9 cellular contexts compared by ENCODE assay signal in genomic region chr11:44619931-44620725, GRCh38. TPM values are rescaled to one million over a fixed set of nuclear protein-coding genes. Genes with fewer than 3 reads are reported as not detected.
DNase-seq lines count a peak whose midpoint lies in the region; ATAC-seq and TF ChIP-seq lines count a peak whose summit lies in the region.
"Had no signal": no experiment of that assay in that cellular context is flagged by ENCODE, and none has a peak within 500 bp of the region (broad histone marks: within the 10 kb centered on the region; RNA-seq: fewer than 3 reads in every experiment).

No MANE protein-coding gene starts in this region.

- no peak for TF ChIP-seq POLR2A in lower leg skin (IDR thresholded peaks at IDR 0.05)

- no peak overlapping the region for H3K4me3 ChIP-seq in lower leg skin (ENCODE audit: low read depth, poor library complexity, severe bottlenecking)
- no peak overlapping the region for H3K4me3 ChIP-seq in effector memory CD4-positive, alpha-beta T cell (ENCODE audit: insufficient read depth, low read depth, low read length, poor library complexity, severe bottlenecking)

- no peak overlapping the region for H3K27ac Mint-ChIP-seq in activated naive CD8-positive, alpha-beta T cell treated with anti-CD3 and anti-CD28 coated beads, Interleukin-2, amount 50 U/mL, for 24 hours
- H3K27ac Mint-ChIP-seq in type B pancreatic cell: no peak overlapping the region
- H3K27ac Mint-ChIP-seq: stimulated activated effector memory CD8-positive, alpha-beta T cell treated with anti-CD3 and anti-CD28 coated beads, Interleukin-12 subunit alpha, Interleukin-12 subunit beta, amount 100 ng/mL, for 72 hours had no signal

- H3K4me1 Mint-ChIP-seq in activated naive CD8-positive, alpha-beta T cell treated with anti-CD3 and anti-CD28 coated beads, Interleukin-2, amount 50 U/mL, for 24 hours: peaks cover 45% of the 10 kb centered on the region
- H3K4me1 Mint-ChIP-seq in type B pancreatic cell (ENCODE audit: unreplicated experiment): peaks cover 16% of the 10 kb centered on the region

- peaks cover 40% of the 10 kb centered on the region for H3K36me3 ChIP-seq in effector memory CD4-positive, alpha-beta T cell (ENCODE audit: control insufficient read depth, insufficient read depth, low read length)

- no peaks in the 10 kb centered on the region for H3K9me3 Mint-ChIP-seq in activated naive CD8-positive, alpha-beta T cell treated with anti-CD3 and anti-CD28 coated beads, Interleukin-2, amount 50 U/mL, for 24 hours
- H3K9me3 Mint-ChIP-seq in type B pancreatic cell: no peaks in the 10 kb centered on the region
- H3K9me3 Mint-ChIP-seq: stimulated activated effector memory CD8-positive, alpha-beta T cell treated with anti-CD3 and anti-CD28 coated beads, Interleukin-12 subunit alpha, Interleukin-12 subunit beta, amount 100 ng/mL, for 72 hours had no signal

- 91 to 93% methylated on average over 9 of the region's 9 CpGs for WGBS in lower leg skin, 2 donors

- no peak for TF ChIP-seq CTCF in lower leg skin (IDR thresholded peaks at IDR 0.05)
- TF ChIP-seq CTCF in type B pancreatic cell (conservative IDR thresholded peaks at IDR 0.05): no peak

- H3K27ac ChIP-seq in effector memory CD4-positive, alpha-beta T cell (ENCODE audit: insufficient read depth, low read length, poor library complexity, severe bottlenecking): no peak overlapping the region

- DNase-seq in Right ventricle myocardium superior (peak; percentile 22), left ventricle myocardium superior (no peak), lower leg skin (ENCODE audit: low spot score in 2 of 2) (peak; percentile 9 to 82), type B pancreatic cell (ENCODE audit: extremely low spot score, unreplicated experiment) (peak; percentile 62), HCEC 1CT (no peak), NCI-H2081 treated with DMSO at 0.1 percent for 48 hours (lab: John Stamatoyannopoulos, UW) (no peak)
- DNase-seq in activated naive CD8-positive, alpha-beta T cell treated with anti-CD3 and anti-CD28 coated beads, Interleukin-2, amount 50 U/mL, for 24 hours: peak; percentile 1
- no peak for DNase-seq in effector memory CD4-positive, alpha-beta T cell

- no peaks in the 10 kb centered on the region for H3K27me3 Mint-ChIP-seq in activated naive CD8-positive, alpha-beta T cell treated with anti-CD3 and anti-CD28 coated beads, Interleukin-2, amount 50 U/mL, for 24 hours
- no peaks in the 10 kb centered on the region for H3K27me3 Mint-ChIP-seq in type B pancreatic cell

- H3K27me3 ChIP-seq in effector memory CD4-positive, alpha-beta T cell (replicated peaks; ENCODE audit: control insufficient read depth, insufficient read depth, low read length, poor library complexity, severe bottlenecking): no peaks in the 10 kb centered on the region

- H3K9me3 ChIP-seq in effector memory CD4-positive, alpha-beta T cell (ENCODE audit: control insufficient read depth, low read length): no peaks in the 10 kb centered on the region

- ATAC-seq in Right ventricle myocardium superior (ENCODE audit: poor library complexity) (no peak), left ventricle myocardium superior (no peak)
- no peak for ATAC-seq in activated naive CD8-positive, alpha-beta T cell treated with anti-CD3 and anti-CD28 coated beads, Interleukin-2, amount 50 U/mL, for 24 hours

- intact Hi-C loops in Right ventricle myocardium superior (cut with DNase I) (loop anchor here (5.0 to 10.0 kb wide), 4 partner anchors 107 to 485 kb away; partner anchors contain the start of gene TSPAN18), left ventricle myocardium superior (cut with micrococcal nuclease) (loop anchor here (5.0 kb wide), 1 partner anchor 292 kb away; no protein-coding TSS in a partner anchor), lower leg skin (cut with DNase I; ENCODE audit: low total_unique reads) (loop anchor here (5.0 kb wide), 1 partner anchor 282 kb away; no protein-coding TSS in a partner anchor)

- peaks cover 49% of the 10 kb centered on the region for H3K36me3 Mint-ChIP-seq in activated naive CD8-positive, alpha-beta T cell treated with anti-CD3 and anti-CD28 coated beads, Interleukin-2, amount 50 U/mL, for 24 hours (ENCODE audit: low read depth)
- H3K36me3 Mint-ChIP-seq in type B pancreatic cell: no peaks in the 10 kb centered on the region

- no peak overlapping the region for H3K4me3 Mint-ChIP-seq in activated naive CD8-positive, alpha-beta T cell treated with anti-CD3 and anti-CD28 coated beads, Interleukin-2, amount 50 U/mL, for 24 hours
- no peak overlapping the region for H3K4me3 Mint-ChIP-seq in type B pancreatic cell
- H3K4me3 Mint-ChIP-seq: stimulated activated effector memory CD8-positive, alpha-beta T cell treated with anti-CD3 and anti-CD28 coated beads, Interleukin-12 subunit alpha, Interleukin-12 subunit beta, amount 100 ng/mL, for 72 hours had no signal

- H3K4me1 ChIP-seq in effector memory CD4-positive, alpha-beta T cell (ENCODE audit: control insufficient read depth, insufficient read depth, low read length, poor library complexity, severe bottlenecking): peaks cover 23% of the 10 kb centered on the region

RNA-seq across cellular contexts. Expression of gene CD82, which starts 54.7 kb away (rescaled TPM):
- total RNA-seq in Right ventricle myocardium superior (54.6 TPM), left ventricle myocardium superior (58.0 TPM), lower leg skin (10 to 100 TPM; 47.1 to 95.4 (median 76.6) TPM), type B pancreatic cell (ENCODE audit: low replicate concordance) (80.3 and 82.1 TPM in 2 replicates)

Comparison
In these comparisons a context has a peak if more than half of its experiments do, and no peak if none do; other contexts are left out.
1. DNase-seq: peak in Right ventricle myocardium superior (single experiment), activated naive CD8-positive, alpha-beta T cell treated with anti-CD3 and anti-CD28 coated beads, Interleukin-2, amount 50 U/mL, for 24 hours (single experiment), lower leg skin (2 of 2) and type B pancreatic cell (single experiment); none in left ventricle myocardium superior (single experiment), HCEC 1CT (single experiment), NCI-H2081 treated with DMSO at 0.1 percent for 48 hours (single experiment) and effector memory CD4-positive, alpha-beta T cell (0 of 3).